22 cellular contexts compared by ENCODE assay signal in the genomic region with DNA sequence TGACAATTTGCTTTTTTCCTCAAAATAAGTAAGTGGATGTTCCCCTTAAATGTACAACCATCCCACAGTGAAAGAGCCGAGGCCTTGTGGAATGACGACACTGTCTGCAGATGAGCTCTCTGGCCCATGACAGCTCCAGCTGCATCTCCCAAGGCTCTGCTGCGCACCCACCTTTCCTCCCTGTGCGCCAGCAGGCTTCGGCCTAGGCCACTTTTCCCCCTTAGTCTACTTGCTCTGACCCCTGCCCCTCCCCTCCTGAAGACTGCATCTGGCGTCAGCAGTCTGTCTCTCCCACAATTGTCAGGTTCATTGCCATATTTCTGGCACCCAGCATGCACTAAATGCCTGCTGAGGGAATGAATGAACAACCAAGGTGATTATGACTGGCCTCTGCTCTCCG. TPM values are rescaled to one million over a fixed set of nuclear protein-coding genes. Genes with fewer than 3 reads are reported as not detected.
A peak's percentile ranks its signal among the peaks of the same experiment; 100 is the strongest.
DNase-seq lines count a peak whose midpoint lies in the region; ATAC-seq and TF ChIP-seq lines count a peak whose summit lies in the region.
"Had no signal": no experiment of that assay in that cellular context is flagged by ENCODE, and none has a peak within 500 bp of the region (broad histone marks: within the 10 kb centered on the region; RNA-seq: fewer than 3 reads in every experiment).

No MANE protein-coding gene starts in this region.

- TF ChIP-seq CTCF in activated B cell treated with CpG ODN at 0.5 μM for 24 hours (IDR thresholded peaks at IDR 0.05): no peak
- no peak for TF ChIP-seq CTCF in upper lobe of right lung (IDR thresholded peaks at IDR 0.05)
- no peak for TF ChIP-seq CTCF in colonic mucosa (IDR thresholded peaks at IDR 0.05)

- peaks cover 3% of the 10 kb centered on the region for H3K36me3 ChIP-seq in upper lobe of right lung
- no peaks in the 10 kb centered on the region for H3K36me3 ChIP-seq in colonic mucosa
- H3K36me3 ChIP-seq: adrenal gland had no signal

- H3K4me3 ChIP-seq in upper lobe of right lung (no peak overlapping the region), colonic mucosa (no peak overlapping the region)
- H3K4me3 ChIP-seq: adrenal gland had no signal

- intact Hi-C loops in activated B cell treated with CpG ODN at 0.5 μM for 24 hours (cut with micrococcal nuclease): loop anchor here (5.0 kb wide), 3 partner anchors 43 to 317 kb away; no protein-coding TSS in a partner anchor
- intact Hi-C loops in upper lobe of right lung (cut with DNase I): no loop called here
- intact Hi-C loops in colonic mucosa (cut with DNase I): no loop called here

- H3K9me3 Mint-ChIP-seq in activated naive CD4-positive, alpha-beta T cell treated with anti-CD3 and anti-CD28 coated beads, Interleukin-2, amount 50 U/mL, for 72 hours: no peaks in the 10 kb centered on the region
- H3K9me3 Mint-ChIP-seq in activated B cell treated with CpG ODN at 0.5 μM for 24 hours: no peaks in the 10 kb centered on the region

- H3K4me1 ChIP-seq in upper lobe of right lung (peaks cover 11% of the 10 kb centered on the region), colonic mucosa (peaks cover 8% of the 10 kb centered on the region)

- no peaks in the 10 kb centered on the region for H3K36me3 Mint-ChIP-seq in activated naive CD4-positive, alpha-beta T cell treated with anti-CD3 and anti-CD28 coated beads, Interleukin-2, amount 50 U/mL, for 72 hours
- peaks cover 28% of the 10 kb centered on the region for H3K36me3 Mint-ChIP-seq in activated B cell treated with CpG ODN at 0.5 μM for 24 hours (ENCODE audit: low read depth)
- H3K36me3 Mint-ChIP-seq: activated CD8-positive, alpha-beta memory T cell treated with anti-CD3 and anti-CD28 coated beads, Interleukin-2, amount 10 ng/mL, durations not matched to agents 7 days and 5 days had no signal

- peak overlapping the region; percentile 36 to 91 for H3K27ac Mint-ChIP-seq in activated naive CD4-positive, alpha-beta T cell treated with anti-CD3 and anti-CD28 coated beads, Interleukin-2, amount 50 U/mL, for 72 hours
- peak overlapping the region; percentile 5 for H3K27ac Mint-ChIP-seq in activated B cell treated with CpG ODN at 0.5 μM for 24 hours

- peak overlapping the region; percentile 51 for H3K4me3 Mint-ChIP-seq in activated B cell treated with CpG ODN at 0.5 μM for 24 hours
- H3K4me3 Mint-ChIP-seq: activated CD8-positive, alpha-beta memory T cell treated with anti-CD3 and anti-CD28 coated beads, Interleukin-2, amount 10 ng/mL, durations not matched to agents 7 days and 5 days had no signal

- H3K27ac ChIP-seq in upper lobe of right lung (no peak overlapping the region), colonic mucosa (no peak overlapping the region)
- H3K27ac ChIP-seq: adrenal gland, neutrophil, suprapubic skin, WERI-Rb-1 had no signal

- no peaks in the 10 kb centered on the region for H3K27me3 Mint-ChIP-seq in activated B cell treated with CpG ODN at 0.5 μM for 24 hours
- H3K27me3 Mint-ChIP-seq: activated CD8-positive, alpha-beta memory T cell treated with anti-CD3 and anti-CD28 coated beads, Interleukin-2, amount 10 ng/mL, durations not matched to agents 7 days and 5 days had no signal

- H3K9me3 ChIP-seq in upper lobe of right lung (no peaks in the 10 kb centered on the region), colonic mucosa (no peaks in the 10 kb centered on the region)
- H3K9me3 ChIP-seq: adrenal gland, neutrophil, suprapubic skin had no signal

- peaks cover 37% of the 10 kb centered on the region for H3K4me1 Mint-ChIP-seq in activated B cell treated with CpG ODN at 0.5 μM for 24 hours

- H3K27me3 ChIP-seq in upper lobe of right lung: no peaks in the 10 kb centered on the region
- no peaks in the 10 kb centered on the region for H3K27me3 ChIP-seq in colonic mucosa
- H3K27me3 ChIP-seq: adrenal gland, neutrophil, suprapubic skin had no signal

- POLR2A ChIA-PET in activated B cell treated with CpG ODN at 0.5 μM for 24 hours (lab: Charles Lee): interaction anchor here (1.0 kb wide), 1 partner anchor 56 kb away, joined by 3 read pairs; no protein-coding TSS in a partner anchor

- CTCF ChIA-PET in activated B cell treated with CpG ODN at 0.5 μM for 24 hours (lab: Charles Lee): interaction anchor here (1.6 kb wide), 1 partner anchor 42 kb away, joined by 3 read pairs; no protein-coding TSS in a partner anchor

- no peak for ATAC-seq in activated naive CD4-positive, alpha-beta T cell treated with anti-CD3 and anti-CD28 coated beads, Interleukin-2, amount 50 U/mL, for 72 hours
- ATAC-seq in activated B cell treated with CpG ODN at 0.5 μM for 24 hours (ENCODE audit: low read depth) (no peak), upper lobe of right lung (no peak), GM21786 (IDR thresholded peaks at IDR 0.05; ENCODE audit: unreplicated experiment) (no peak)
- ATAC-seq: activated CD8-positive, alpha-beta memory T cell treated with anti-CD3 and anti-CD28 coated beads, Interleukin-2, amount 10 ng/mL, durations not matched to agents 7 days and 5 days; sciatic nerve had no signal

- no peak for DNase-seq in activated naive CD4-positive, alpha-beta T cell treated with anti-CD3 and anti-CD28 coated beads, Interleukin-2, amount 50 U/mL, for 72 hours (ENCODE audit: low spot score in 2 of 2)
- DNase-seq in activated naive CD4-positive, alpha-beta T cell treated with Interleukin-2 at 50 U/mL for 16 hours: no peak
- DNase-seq in activated B cell treated with CpG ODN at 0.5 μM for 24 hours (no peak), islet precursor cell (peak; percentile 17), upper lobe of right lung (peak; percentile 39), colonic mucosa (no peak), inferior parietal cortex (ENCODE audit: extremely low spot score) (no peak)
- DNase-seq: activated CD8-positive, alpha-beta memory T cell treated with anti-CD3 and anti-CD28 coated beads, Interleukin-2, amount 10 ng/mL, durations not matched to agents 7 days and 5 days; adrenal gland; central memory CD4-positive, alpha-beta T cell; effector CD8-positive, alpha-beta T cell; GF-D8; head of caudate nucleus; mammary epithelial cell; NCI-H2029 treated with DMSO at 0.1 percent for 48 hours; NCI-H510A; stimulated activated CD4-positive, alpha-beta T cell treated with anti-CD3 and anti-CD28 coated beads, Interleukin-2, amount 100 ng/mL, for 48 hours; WERI-Rb-1 had no signal

- H3K9ac ChIP-seq in colonic mucosa (ENCODE audit: low read depth in 2 of 2, low read length in 2 of 2): no peak overlapping the region

RNA-seq across cellular contexts. Expression of a gene that starts 2.0 kb away (rescaled TPM):
- total RNA-seq in activated naive CD4-positive, alpha-beta T cell treated with anti-CD3 and anti-CD28 coated beads, Interleukin-2, amount 50 U/mL, for 72 hours: 10 to 100 TPM; 41.4 to 42.7 TPM
- total RNA-seq in activated B cell treated with CpG ODN at 0.5 μM for 24 hours: 60.4 and 83.4 TPM in 2 replicates
- 24.8 TPM for total RNA-seq in upper lobe of right lung
- total RNA-seq in colonic mucosa: 10 to 100 TPM; 20.1 to 37.4 TPM

RNA-seq across cellular contexts. Expression of a gene that starts 27.9 kb away (rescaled TPM):
- 10 to 100 TPM; 16.8 to 17.5 TPM for total RNA-seq in activated naive CD4-positive, alpha-beta T cell treated with anti-CD3 and anti-CD28 coated beads, Interleukin-2, amount 50 U/mL, for 72 hours
- total RNA-seq in activated B cell treated with CpG ODN at 0.5 μM for 24 hours (18.2 and 21.1 TPM in 2 replicates), upper lobe of right lung (51.2 TPM), colonic mucosa (10 to 100 TPM in 1 of 2 donors, 1 to 10 TPM in 1; 9.5 to 15.3 TPM)

Comparison
In these comparisons a context has a peak if more than half of its experiments do, and no peak if none do; other contexts are left out.
1. DNase-seq: peak in islet precursor cell (single experiment) and upper lobe of right lung (single experiment); none in activated naive CD4-positive, alpha-beta T cell treated with anti-CD3 and anti-CD28 coated beads, Interleukin-2, amount 50 U/mL, for 72 hours (0 of 2), activated naive CD4-positive, alpha-beta T cell treated with Interleukin-2 at 50 U/mL for 16 hours (single experiment), activated B cell treated with CpG ODN at 0.5 μM for 24 hours (single experiment), colonic mucosa (single experiment) and inferior parietal cortex (single experiment).